In genomic region chr5:173771058-173771742, GRCh38 we compare ENCODE assay signal across 2 cellular contexts.
TF ChIP-seq lines count a peak whose summit lies in the region.

No MANE protein-coding gene starts in this region.

TF ChIP-seq in GM23338, 12 proteins besides CTCF, POLR2A, EP300 and RAD21 (continued from another document):
- TF ChIP-seq ZNF462 (CRISPR knock-in tag; IDR thresholded peaks at IDR 0.05) (no peak), JUNB (IDR thresholded peaks at IDR 0.05; ENCODE audit: unreplicated experiment) (no peak), NANOG (IDR thresholded peaks at IDR 0.05; ENCODE audit: borderline replicate concordance) (no peak), POLR2AphosphoS5 (IDR thresholded peaks at IDR 0.05; ENCODE audit: low read depth) (no peak), REST (IDR thresholded peaks at IDR 0.05; ENCODE audit: unreplicated experiment) (no peak), ZNF114 (CRISPR knock-in tag; IDR thresholded peaks at IDR 0.05) (no peak), STAT1 (IDR thresholded peaks at IDR 0.05; ENCODE audit: unreplicated experiment) (no peak), EZH2 (IDR thresholded peaks at IDR 0.05; ENCODE audit: low read depth, unreplicated experiment) (no peak), CREB1 (CRISPR knock-in tag; IDR thresholded peaks at IDR 0.05; ENCODE audit: low read depth) (no peak)
TF ChIP-seq in GM23338: peak in this region for 0.

TF ChIP-seq in K562, 482 proteins besides CTCF, POLR2A, EP300 and RAD21 (continued from another document and continues in another):
- TF ChIP-seq VEZF1 (CRISPR knock-in tag; IDR thresholded peaks at IDR 0.05) (0 out of 2 replicates have a peak, but pooled peaks have one; percentile 29), ZNF785 (CRISPR knock-in tag; IDR thresholded peaks at IDR 0.05) (no peak), MGA (IDR thresholded peaks at IDR 0.05) (peak; percentile 46; the same call in 1 of the 2 replicates), STAT6 (CRISPR knock-in tag; IDR thresholded peaks at IDR 0.05) (no peak), CXXC5 (CRISPR knock-in tag; IDR thresholded peaks at IDR 0.05) (peak; percentile 24; the same call in 1 of the 2 replicates), ZMIZ1 (IDR thresholded peaks at IDR 0.05; ENCODE audit: low read depth in 2 of 2, low read length in 2 of 2) (no peak), IRF1 (CRISPR knock-in tag; IDR thresholded peaks at IDR 0.05; ENCODE audit: borderline replicate concordance) (no peak), HDAC2 (IDR thresholded peaks at IDR 0.05) (no peak), ZSCAN32 (CRISPR knock-in tag; IDR thresholded peaks at IDR 0.05) (no peak), ZKSCAN1 (IDR thresholded peaks at IDR 0.05; ENCODE audit: low read depth, low read length) (no peak), ZNF318 (IDR thresholded peaks at IDR 0.05; ENCODE audit: borderline replicate concordance in 1 of 2, low read depth in 1 of 2) (no peak), MAFG (tag; conservative IDR thresholded peaks at IDR 0.05) (no peak)
